Comparison of ENCODE assay signal across 17 cellular contexts in genomic region chr10:15515207-15515606, GRCh38.
DNase-seq lines count a peak whose midpoint lies in the region; ATAC-seq, FAIRE-seq and TF ChIP-seq lines count a peak whose summit lies in the region.
"Had no signal": no experiment of that assay in that cellular context is flagged by ENCODE, and none has a peak within 500 bp of the region (broad histone marks: within the 10 kb centered on the region; RNA-seq: fewer than 3 reads in every experiment).

No MANE protein-coding gene starts in this region.

- BruUV-seq in K562 (replicated peaks; lab: Mats Ljungman, UMichigan): no TSS peak

- H3K4me2 ChIP-seq in K562 (ENCODE audit: insufficient read depth, low read length): no peak overlapping the region

- WGBS in K562 (ENCODE audit: insufficient coverage, low coverage, missing lambda C conversion rate): 39% methylated on average over 7 of the region's 7 CpGs
- 66 to 81% methylated on average over 7 of the region's 7 CpGs for WGBS in body of pancreas, 2 donors

- no peaks in the 10 kb centered on the region for H3K9me3 ChIP-seq in K562 (replicated peaks; ENCODE audit: control insufficient read depth, insufficient read depth, low read depth, low read length)
- H3K9me3 ChIP-seq in body of pancreas: no peaks in the 10 kb centered on the region
- H3K9me3 ChIP-seq: thoracic aorta had no signal

- H3K4me1 Mint-ChIP-seq in T-helper 2 cell treated with Interferon-gamma antibody and Interleukin-4, amounts not matched to agents 5 μg/mL and 100 μg/mL, for 36 hours (ENCODE audit: low read depth): peaks cover 10% of the 10 kb centered on the region
- no peaks in the 10 kb centered on the region for H3K4me1 Mint-ChIP-seq in stimulated activated naive CD8-positive, alpha-beta T cell treated with anti-CD3 and anti-CD28 coated beads, Interleukin-15, amount 100 ng/mL, for 72 hours

- TF ChIP-seq RAD21 in K562 (CRISPR knock-in tag; conservative IDR thresholded peaks at IDR 0.05 in 1 of 2, IDR thresholded peaks at IDR 0.05 in 1 of 2): no peak

- no peaks in the 10 kb centered on the region for H3K9me3 Mint-ChIP-seq in T-helper 2 cell treated with Interferon-gamma antibody and Interleukin-4, amounts not matched to agents 5 μg/mL and 100 μg/mL, for 36 hours
- no peaks in the 10 kb centered on the region for H3K9me3 Mint-ChIP-seq in stimulated activated naive CD8-positive, alpha-beta T cell treated with anti-CD3 and anti-CD28 coated beads, Interleukin-15, amount 100 ng/mL, for 72 hours
- H3K9me3 Mint-ChIP-seq: CD4-positive, alpha-beta T cell had no signal

- POLR2A ChIA-PET in K562 (lab: Yijun Ruan, JAX): interaction anchor here (1.4 kb wide), 1 partner anchor 20 kb away, joined by 3 read pairs; no protein-coding TSS in a partner anchor

- H3K4me1 ChIP-seq in K562 (replicated peaks in 1 of 2; ENCODE audit: control insufficient read depth in 2 of 2, insufficient read depth in 2 of 2, low read length in 2 of 2) (no peaks in the 10 kb centered on the region), body of pancreas (no peaks in the 10 kb centered on the region)

- intact Hi-C loops in K562 (cut with micrococcal nuclease) (no loop called here), body of pancreas (cut with DNase I) (no loop called here)

- in situ Hi-C loops in K562 (cut with MboI): no loop called here

- no peak overlapping the region for H3K9ac ChIP-seq in K562 (ENCODE audit: insufficient read depth in 1 of 2, low read depth in 2 of 2, low read length in 2 of 2)

- TF ChIP-seq POLR2A in K562 (conservative IDR thresholded peaks at IDR 0.05) (no peak), body of pancreas (IDR thresholded peaks at IDR 0.05) (no peak)

- peak; percentile 45 for DNase-seq in GM03348 (ENCODE audit: low spot score)
- no peak for DNase-seq in K562 (ENCODE audit: extremely low read depth in 1 of 4, low spot score in 3 of 4)
- peak; percentile 71 for DNase-seq in inferior parietal cortex (ENCODE audit: extremely low spot score)
- DNase-seq in substantia nigra (lab: John Stamatoyannopoulos, UW): peak in 39 of 49 donors; percentile 1 to 75 (median 29)
- DNase-seq in body of pancreas: no peak
- DNase-seq in T-helper 2 cell treated with Interferon-gamma antibody and Interleukin-4, amounts not matched to agents 5 μg/mL and 100 μg/mL, for 36 hours (ENCODE audit: low spot score): no peak
- DNase-seq in stimulated activated naive CD8-positive, alpha-beta T cell treated with anti-CD3 and anti-CD28 coated beads, Interleukin-15, amount 100 ng/mL, for 72 hours: no peak
- DNase-seq: CD4-positive, alpha-beta T cell; dermis blood vessel endothelial cell; NCI-H2081 treated with DMSO at 0.1 percent for 48 hours; NK-92 treated with Interleukin-12 subunit alpha and Interleukin-12 subunit beta, amount 100 ng/mL, for 24 hours; SHP77 had no signal

- TF ChIP-seq CTCF in K562 (IDR thresholded peaks at IDR 0.05 in 2 of 3, conservative IDR thresholded peaks at IDR 0.05 in 1 of 3; ENCODE audit: insufficient read depth in 2 of 3, low read depth in 1 of 3, low read length in 3 of 3) (no peak), body of pancreas (IDR thresholded peaks at IDR 0.05) (no peak)

- no peak overlapping the region for H3K4me3 Mint-ChIP-seq in T-helper 2 cell treated with Interferon-gamma antibody and Interleukin-4, amounts not matched to agents 5 μg/mL and 100 μg/mL, for 36 hours
- H3K4me3 Mint-ChIP-seq in stimulated activated naive CD8-positive, alpha-beta T cell treated with anti-CD3 and anti-CD28 coated beads, Interleukin-15, amount 100 ng/mL, for 72 hours: no peak overlapping the region
- H3K4me3 Mint-ChIP-seq: CD4-positive, alpha-beta T cell had no signal

- ATAC-seq in K562 (no peak), body of pancreas (no peak), GM18870 (IDR thresholded peaks at IDR 0.05; ENCODE audit: unreplicated experiment) (no peak)
- ATAC-seq in stimulated activated naive CD8-positive, alpha-beta T cell treated with anti-CD3 and anti-CD28 coated beads, Interleukin-15, amount 100 ng/mL, for 72 hours: no peak

- peak overlapping the region; percentile 16 for H2AFZ ChIP-seq in K562 (ENCODE audit: low read depth, low read length)

- peak; percentile 29 for FAIRE-seq in K562 (lab: Jason Lieb, UNC)
- FAIRE-seq: astrocyte, HTR-8/SVneo had no signal

- no peak for TF ChIP-seq EP300 in K562 (IDR thresholded peaks at IDR 0.05; ENCODE audit: low read length)

- H3K27ac ChIP-seq in K562 (ENCODE audit: extremely low read depth, low read depth, low read length) (no peak overlapping the region), substantia nigra (ENCODE audit: low read depth, low read length, poor library complexity, severe bottlenecking) (peak overlapping the region; percentile 21), body of pancreas (no peak overlapping the region)
- H3K27ac ChIP-seq: thoracic aorta had no signal

- no peaks in the 10 kb centered on the region for H3K36me3 ChIP-seq in K562 (ENCODE audit: control insufficient read depth, insufficient read depth, low read length)
- H3K36me3 ChIP-seq in body of pancreas (replicated peaks in 1 of 2; ENCODE audit: insufficient read depth in 1 of 2, low read depth in 2 of 2): no peaks in the 10 kb centered on the region

- no peaks in the 10 kb centered on the region for H3K36me3 Mint-ChIP-seq in T-helper 2 cell treated with Interferon-gamma antibody and Interleukin-4, amounts not matched to agents 5 μg/mL and 100 μg/mL, for 36 hours (ENCODE audit: low read depth)

- peaks cover 3% of the 10 kb centered on the region for H3K27me3 Mint-ChIP-seq in T-helper 2 cell treated with Interferon-gamma antibody and Interleukin-4, amounts not matched to agents 5 μg/mL and 100 μg/mL, for 36 hours (ENCODE audit: low read depth)
- H3K27me3 Mint-ChIP-seq in stimulated activated naive CD8-positive, alpha-beta T cell treated with anti-CD3 and anti-CD28 coated beads, Interleukin-15, amount 100 ng/mL, for 72 hours: peaks cover 3% of the 10 kb centered on the region
- H3K27me3 Mint-ChIP-seq: progenitor cell of endocrine pancreas had no signal

- H4K20me1 ChIP-seq in K562 (replicated peaks; ENCODE audit: control insufficient read depth, insufficient read depth, low read length): no peaks in the 10 kb centered on the region

- no peak overlapping the region for H3K27ac Mint-ChIP-seq in T-helper 2 cell treated with Interferon-gamma antibody and Interleukin-4, amounts not matched to agents 5 μg/mL and 100 μg/mL, for 36 hours
- H3K27ac Mint-ChIP-seq in stimulated activated naive CD8-positive, alpha-beta T cell treated with anti-CD3 and anti-CD28 coated beads, Interleukin-15, amount 100 ng/mL, for 72 hours: no peak overlapping the region
- H3K27ac Mint-ChIP-seq: CD4-positive, alpha-beta T cell; progenitor cell of endocrine pancreas had no signal

- CTCF ChIA-PET in K562 (lab: Yijun Ruan, JAX; ENCODE audit: low intra/inter-chr PET ratio): no interaction called here

- no peaks in the 10 kb centered on the region for H3K79me2 ChIP-seq in K562 (ENCODE audit: control insufficient read depth, insufficient read depth, low read length)

- H3K27me3 ChIP-seq in K562 (ENCODE audit: control insufficient read depth in 2 of 2, insufficient read depth in 2 of 2, low read length in 2 of 2) (peaks cover 0 to 6% of the 10 kb centered on the region in 2 experiments; a peak in 1 of 5 replicates), body of pancreas (no peaks in the 10 kb centered on the region)

- H3K4me3 ChIP-seq in K562: no peak overlapping the region
- no peak overlapping the region for H3K4me3 ChIP-seq in body of pancreas
- H3K4me3 ChIP-seq: thoracic aorta had no signal

- H3K9me1 ChIP-seq in K562 (ENCODE audit: control insufficient read depth, insufficient read depth, low read length): no peaks in the 10 kb centered on the region

TF ChIP-seq in K562, 482 proteins besides CTCF, POLR2A, EP300 and RAD21:
- 0 out of 2 replicates have a peak, but pooled peaks have one; percentile 19 for TF ChIP-seq ZBTB7A (IDR thresholded peaks at IDR 0.05; ENCODE audit: borderline replicate concordance, control insufficient read depth, low read depth, low read length)
- TF ChIP-seq HMG20A (CRISPR knock-in tag; conservative IDR thresholded peaks at IDR 0.05): no peak
- no peak for TF ChIP-seq MED1 (CRISPR knock-in tag; IDR thresholded peaks at IDR 0.05; ENCODE audit: borderline replicate concordance)
- TF ChIP-seq SMAD2 (IDR thresholded peaks at IDR 0.05; ENCODE audit: low read depth, low read length): no peak

Comparison
In these comparisons a context has a peak if more than half of its experiments do, and no peak if none do; other contexts are left out.
1. DNase-seq: peak in GM03348 (single experiment), inferior parietal cortex (single experiment) and substantia nigra (39 of 49); none in K562 (0 of 4), body of pancreas (0 of 4), T-helper 2 cell treated with Interferon-gamma antibody and Interleukin-4, amounts not matched to agents 5 μg/mL and 100 μg/mL, for 36 hours (single experiment) and stimulated activated naive CD8-positive, alpha-beta T cell treated with anti-CD3 and anti-CD28 coated beads, Interleukin-15, amount 100 ng/mL, for 72 hours (0 of 2).